Comparison of ENCODE assay signal across 9 cellular contexts in genomic region chr20:43508604-43509040, GRCh38. TPM values are rescaled to one million over a fixed set of nuclear protein-coding genes. Genes with fewer than 3 reads are reported as not detected.
DNase-seq lines count a peak whose midpoint lies in the region; ATAC-seq and TF ChIP-seq lines count a peak whose summit lies in the region.
"Had no signal": no experiment of that assay in that cellular context is flagged by ENCODE, and none has a peak within 500 bp of the region (broad histone marks: within the 10 kb centered on the region; RNA-seq: fewer than 3 reads in every experiment).

No MANE protein-coding gene starts in this region.

- no peaks in the 10 kb centered on the region for H3K36me3 ChIP-seq in kidney epithelial cell (ENCODE audit: control insufficient read depth, insufficient read depth, low read length)

- POLR2A ChIA-PET in AG04450 (lab: Yijun Ruan, JAX) = interaction anchor here (0.6 kb wide), 1 partner anchor 50 kb away, joined by 4 read pairs; no protein-coding TSS in a partner anchor

- TF ChIP-seq CTCF in AG04450 (IDR thresholded peaks at IDR 0.05; ENCODE audit: low read depth, low read length) (0 out of 2 replicates have a peak, but pooled peaks have one; percentile 18), GM20000 (IDR thresholded peaks at IDR 0.05; ENCODE audit: extremely low read depth, missing control alignments) (no peak), kidney epithelial cell (IDR thresholded peaks at IDR 0.05; ENCODE audit: insufficient read depth, low read length, poor library complexity, severe bottlenecking) (peak; percentile 4)

- ATAC-seq in HG03342 (IDR thresholded peaks at IDR 0.05; ENCODE audit: unreplicated experiment) = no peak

- DNase-seq in AG04450 (ENCODE audit: low read depth, low spot score) (no peak), GM20000 (ENCODE audit: low spot score) (peak; percentile 32), amniotic epithelial cell (ENCODE audit: low read depth) (peak; percentile 10), kidney epithelial cell (ENCODE audit: low read depth) (no peak), SHP77 treated with DMSO at 0.1 percent for 48 hours (lab: John Stamatoyannopoulos, UW) (no peak), T-helper 1 cell (no peak), NCI-H345 (lab: John Stamatoyannopoulos, UW) (no peak)

- H3K27ac ChIP-seq in AG04450 (ENCODE audit: low read depth, low read length) = no peak overlapping the region
- H3K27ac ChIP-seq: HL-60 had no signal

- H3K4me3 ChIP-seq in AG04450 (ENCODE audit: low read depth, low read length) (no peak overlapping the region), kidney epithelial cell (ENCODE audit: low read depth, low read length) (no peak overlapping the region)

- peaks cover 3% of the 10 kb centered on the region; the same call in 1 of the 2 replicates for H3K9me3 ChIP-seq in AG04450 (ENCODE audit: control insufficient read depth, insufficient read depth, low read length)

- H3K27me3 ChIP-seq in AG04450 (ENCODE audit: control insufficient read depth, insufficient read depth, low read length) (peaks cover 33% of the 10 kb centered on the region), kidney epithelial cell (ENCODE audit: control insufficient read depth, insufficient read depth, low read length) (peaks cover 15% of the 10 kb centered on the region)

- CTCF ChIA-PET in AG04450 (lab: Charles Lee) = interaction anchor here (0.6 kb wide), 1 partner anchor 99 kb away, joined by 3 read pairs; no protein-coding TSS in a partner anchor

RNA-seq across cellular contexts. Expression of gene L3MBTL1, which starts 1.1 kb away (rescaled TPM):
- polyA plus RNA-seq in AG04450 (2011; rRNA removed) = 3.0 and 3.3 TPM in 2 replicates
- 6.0 and 6.6 TPM in 2 replicates for polyA minus RNA-seq in AG04450 (2011; rRNA and poly(A)+ RNA removed)
- 6.0 and 14.6 TPM in 2 replicates for total RNA-seq in kidney epithelial cell

RNA-seq across cellular contexts. Expression of gene SGK2, which starts 50.2 kb away (rescaled TPM):
- polyA plus RNA-seq in AG04450 (2011; rRNA removed) = 0.12 and 0.16 TPM in 2 replicates
- 0.32 TPM in 1 of 2 replicates, not detected in the other for polyA minus RNA-seq in AG04450 (2011; rRNA and poly(A)+ RNA removed)
- total RNA-seq in kidney epithelial cell = 0.54 and 1.2 TPM in 2 replicates

RNA-seq across cellular contexts. Expression of gene SRSF6, which starts 50.9 kb away (rescaled TPM):
- 146 and 177 TPM in 2 replicates for polyA plus RNA-seq in AG04450 (2011; rRNA removed)
- polyA minus RNA-seq in AG04450 (2011; rRNA and poly(A)+ RNA removed) = 95.0 and 105 TPM in 2 replicates
- total RNA-seq in kidney epithelial cell = 59.4 and 68.1 TPM in 2 replicates

Comparison
In these comparisons a context has a peak if more than half of its experiments do, and no peak if none do; other contexts are left out.
1. DNase-seq: peak in GM20000 (single experiment) and amniotic epithelial cell (single experiment); none in AG04450 (single experiment), kidney epithelial cell (single experiment), SHP77 treated with DMSO at 0.1 percent for 48 hours (single experiment), T-helper 1 cell (0 of 5) and NCI-H345 (single experiment).